20 cellular contexts compared by ENCODE assay signal in genomic region chr20:20411382-20411781, GRCh38. TPM values are rescaled to one million over a fixed set of nuclear protein-coding genes. Genes with fewer than 3 reads are reported as not detected.
A peak's percentile ranks its signal among the peaks of the same experiment; 100 is the strongest.
DNase-seq lines count a peak whose midpoint lies in the region; ATAC-seq and TF ChIP-seq lines count a peak whose summit lies in the region.
"Had no signal": no experiment of that assay in that cellular context is flagged by ENCODE, and none has a peak within 500 bp of the region (broad histone marks: within the 10 kb centered on the region; RNA-seq: fewer than 3 reads in every experiment).

No MANE protein-coding gene starts in this region.

- peaks cover 45% of the 10 kb centered on the region for H3K4me1 Mint-ChIP-seq in stimulated activated naive CD8-positive, alpha-beta T cell treated with anti-CD3 and anti-CD28 coated beads, Interleukin-15, Interleukin-2, amounts not matched to agents 100 ng/mL and 50 ng/mL, for 24 hours (ENCODE audit: low read depth)
- H3K4me1 Mint-ChIP-seq in activated T-helper 2 cell treated with anti-CD3 and anti-CD28 coated beads, Interferon-gamma antibody, Interleukin-2, Interleukin-4, amounts not matched to agents 10 μg/mL and 5 μg/mL and 100 μg/mL, durations not matched to agents 14 hours and 24 hours and 36 hours (ENCODE audit: low read depth) = peaks cover 50% of the 10 kb centered on the region
- no peaks in the 10 kb centered on the region for H3K4me1 Mint-ChIP-seq in osteocyte (ENCODE audit: unreplicated experiment)

- no peaks in the 10 kb centered on the region for H3K36me3 ChIP-seq in prostate gland

- no peaks in the 10 kb centered on the region for H3K9me3 Mint-ChIP-seq in stimulated activated naive CD8-positive, alpha-beta T cell treated with anti-CD3 and anti-CD28 coated beads, Interleukin-15, Interleukin-2, amounts not matched to agents 100 ng/mL and 50 ng/mL, for 24 hours
- H3K9me3 Mint-ChIP-seq in activated T-helper 2 cell treated with anti-CD3 and anti-CD28 coated beads, Interferon-gamma antibody, Interleukin-2, Interleukin-4, amounts not matched to agents 10 μg/mL and 5 μg/mL and 100 μg/mL, durations not matched to agents 14 hours and 24 hours and 36 hours = no peaks in the 10 kb centered on the region
- no peaks in the 10 kb centered on the region for H3K9me3 Mint-ChIP-seq in osteocyte (ENCODE audit: unreplicated experiment)
- H3K9me3 Mint-ChIP-seq: nephron had no signal

- WGBS in prostate gland = 88% methylated on average over 12 of the region's 12 CpGs

- TF ChIP-seq CTCF in osteocyte (IDR thresholded peaks at IDR 0.05) (no peak), prostate gland (IDR thresholded peaks at IDR 0.05) (no peak)

- intact Hi-C loops in activated T-helper 2 cell treated with anti-CD3 and anti-CD28 coated beads, Interferon-gamma antibody, Interleukin-2, Interleukin-4, amounts not matched to agents 10 μg/mL and 5 μg/mL and 100 μg/mL, durations not matched to agents 14 hours and 24 hours and 36 hours (cut with micrococcal nuclease) = loop anchor here (5.0 kb wide), 1 partner anchor 41 kb away; no protein-coding TSS in a partner anchor
- intact Hi-C loops in prostate gland (cut with DNase I) = no loop called here

- no peak overlapping the region for H3K4me3 ChIP-seq in prostate gland
- H3K4me3 ChIP-seq: A549; BLaER1 treated with 17β-estradiol and CSF1 and Interleukin-3, amounts not matched to agents 10 nM and 100 nM; GM12878; smooth muscle cell had no signal

- H3K27me3 Mint-ChIP-seq in stimulated activated naive CD8-positive, alpha-beta T cell treated with anti-CD3 and anti-CD28 coated beads, Interleukin-15, Interleukin-2, amounts not matched to agents 100 ng/mL and 50 ng/mL, for 24 hours = no peaks in the 10 kb centered on the region
- H3K27me3 Mint-ChIP-seq in activated T-helper 2 cell treated with anti-CD3 and anti-CD28 coated beads, Interferon-gamma antibody, Interleukin-2, Interleukin-4, amounts not matched to agents 10 μg/mL and 5 μg/mL and 100 μg/mL, durations not matched to agents 14 hours and 24 hours and 36 hours (ENCODE audit: low read depth) = no peaks in the 10 kb centered on the region
- no peaks in the 10 kb centered on the region for H3K27me3 Mint-ChIP-seq in osteocyte (ENCODE audit: unreplicated experiment)
- H3K27me3 Mint-ChIP-seq: T-helper 17 cell had no signal

- peak overlapping the region; percentile 76 for H3K4me3 Mint-ChIP-seq in stimulated activated naive CD8-positive, alpha-beta T cell treated with anti-CD3 and anti-CD28 coated beads, Interleukin-15, Interleukin-2, amounts not matched to agents 100 ng/mL and 50 ng/mL, for 24 hours
- H3K4me3 Mint-ChIP-seq in activated T-helper 2 cell treated with anti-CD3 and anti-CD28 coated beads, Interferon-gamma antibody, Interleukin-2, Interleukin-4, amounts not matched to agents 10 μg/mL and 5 μg/mL and 100 μg/mL, durations not matched to agents 14 hours and 24 hours and 36 hours (ENCODE audit: low read depth) = peak overlapping the region; percentile 81
- no peak overlapping the region for H3K4me3 Mint-ChIP-seq in osteocyte (ENCODE audit: unreplicated experiment)
- H3K4me3 Mint-ChIP-seq: T-helper 17 cell had no signal

- no peaks in the 10 kb centered on the region for H3K4me1 ChIP-seq in prostate gland (replicated peaks)
- H3K4me1 ChIP-seq: A549 had no signal

- H3K9me3 ChIP-seq in prostate gland = no peaks in the 10 kb centered on the region
- H3K9me3 ChIP-seq: A549; BLaER1 treated with 17β-estradiol and CSF1 and Interleukin-3, amounts not matched to agents 10 nM and 100 nM had no signal

- peak overlapping the region; percentile 91 for H3K27ac Mint-ChIP-seq in stimulated activated naive CD8-positive, alpha-beta T cell treated with anti-CD3 and anti-CD28 coated beads, Interleukin-15, Interleukin-2, amounts not matched to agents 100 ng/mL and 50 ng/mL, for 24 hours
- peak overlapping the region; percentile 89 for H3K27ac Mint-ChIP-seq in activated T-helper 2 cell treated with anti-CD3 and anti-CD28 coated beads, Interferon-gamma antibody, Interleukin-2, Interleukin-4, amounts not matched to agents 10 μg/mL and 5 μg/mL and 100 μg/mL, durations not matched to agents 14 hours and 24 hours and 36 hours
- no peak overlapping the region for H3K27ac Mint-ChIP-seq in osteocyte (ENCODE audit: unreplicated experiment)
- H3K27ac Mint-ChIP-seq: nephron had no signal

- DNase-seq in NCI-H2081 (lab: John Stamatoyannopoulos, UW) (peak; percentile 20 to 61), NCI-H2081 treated with DMSO at 0.1 percent for 48 hours (lab: John Stamatoyannopoulos, UW) (no peak), osteocyte (ENCODE audit: extremely low spot score, unreplicated experiment) (no peak), prostate gland (ENCODE audit: low spot score) (no peak), NOMO-1 treated with DMSO at 0.1 percent for 48 hours (lab: John Stamatoyannopoulos, UW; ENCODE audit: unreplicated experiment) (no peak)
- DNase-seq in stimulated activated naive CD8-positive, alpha-beta T cell treated with anti-CD3 and anti-CD28 coated beads, Interleukin-15, Interleukin-2, amounts not matched to agents 100 U/mL and 50 U/mL, for 24 hours = no peak
- DNase-seq in activated T-helper 2 cell treated with anti-CD3 and anti-CD28 coated beads, Interferon-gamma antibody, Interleukin-2, Interleukin-4, amounts not matched to agents 10 μg/mL and 5 μg/mL and 100 μg/mL, durations not matched to agents 14 hours and 24 hours and 36 hours (ENCODE audit: low spot score) = no peak
- DNase-seq: activated gamma-delta T cell; amniotic stem cell; stimulated activated CD4-positive, alpha-beta T cell treated with anti-CD3 and anti-CD28 coated beads, Interleukin-4, amount 100 ng/mL, for 24 hours; T-helper 17 cell had no signal

- no peak overlapping the region for H3K27ac ChIP-seq in prostate gland
- H3K27ac ChIP-seq: A549; BLaER1 treated with 17β-estradiol and CSF1 and Interleukin-3, amounts not matched to agents 10 nM and 100 nM had no signal

- peaks cover 38% of the 10 kb centered on the region for H3K36me3 Mint-ChIP-seq in stimulated activated naive CD8-positive, alpha-beta T cell treated with anti-CD3 and anti-CD28 coated beads, Interleukin-15, Interleukin-2, amounts not matched to agents 100 ng/mL and 50 ng/mL, for 24 hours (ENCODE audit: low read depth)
- peaks cover 35% of the 10 kb centered on the region for H3K36me3 Mint-ChIP-seq in activated T-helper 2 cell treated with anti-CD3 and anti-CD28 coated beads, Interferon-gamma antibody, Interleukin-2, Interleukin-4, amounts not matched to agents 10 μg/mL and 5 μg/mL and 100 μg/mL, durations not matched to agents 14 hours and 24 hours and 36 hours (ENCODE audit: low read depth)
- H3K36me3 Mint-ChIP-seq in osteocyte (ENCODE audit: unreplicated experiment) = peaks cover 8% of the 10 kb centered on the region

- ATAC-seq in stimulated activated naive CD8-positive, alpha-beta T cell treated with anti-CD3 and anti-CD28 coated beads, Interleukin-15, Interleukin-2, amounts not matched to agents 100 U/mL and 50 U/mL, for 24 hours = no peak
- ATAC-seq: A549, GM12878, T-helper 17 cell had no signal

- no peaks in the 10 kb centered on the region for H3K27me3 ChIP-seq in prostate gland (replicated peaks; ENCODE audit: insufficient read depth)
- H3K27me3 ChIP-seq: BLaER1 treated with 17β-estradiol and CSF1 and Interleukin-3, amounts not matched to agents 10 nM and 100 nM had no signal

- TF ChIP-seq POLR2A in prostate gland (IDR thresholded peaks at IDR 0.05) = no peak

RNA-seq across cellular contexts. Expression of gene INSM1, which starts 43.5 kb away (rescaled TPM):
- 31.5 and 32.1 TPM in 2 replicates for total RNA-seq in activated T-helper 2 cell treated with anti-CD3 and anti-CD28 coated beads, Interferon-gamma antibody, Interleukin-2, Interleukin-4, amounts not matched to agents 10 μg/mL and 5 μg/mL and 100 μg/mL, durations not matched to agents 14 hours and 24 hours and 36 hours
- total RNA-seq in osteocyte = not detected in 2 replicates
- 1 to 10 TPM in 1 of 2 donors, under 1 TPM in 1; 0.82 to 1.5 TPM for total RNA-seq in prostate gland
- total RNA-seq: left lobe of liver, pulmonary artery endothelial cell, smooth muscle cell, T-helper 17 cell, urinary bladder had no signal

Comparison
In these comparisons a context has a peak if more than half of its experiments do, and no peak if none do; other contexts are left out.
1. DNase-seq: peak in NCI-H2081 (2 of 2); none in NCI-H2081 treated with DMSO at 0.1 percent for 48 hours (single experiment), stimulated activated naive CD8-positive, alpha-beta T cell treated with anti-CD3 and anti-CD28 coated beads, Interleukin-15, Interleukin-2, amounts not matched to agents 100 U/mL and 50 U/mL, for 24 hours (single experiment), activated T-helper 2 cell treated with anti-CD3 and anti-CD28 coated beads, Interferon-gamma antibody, Interleukin-2, Interleukin-4, amounts not matched to agents 10 μg/mL and 5 μg/mL and 100 μg/mL, durations not matched to agents 14 hours and 24 hours and 36 hours (single experiment), osteocyte (single experiment), prostate gland (single experiment) and NOMO-1 treated with DMSO at 0.1 percent for 48 hours (single experiment).
2. RNA of gene INSM1, which starts 43.5 kb away (total RNA-seq): 31.5 to 32.1 TPM in activated T-helper 2 cell treated with anti-CD3 and anti-CD28 coated beads, Interferon-gamma antibody, Interleukin-2, Interleukin-4, amounts not matched to agents 10 μg/mL and 5 μg/mL and 100 μg/mL, durations not matched to agents 14 hours and 24 hours and 36 hours; 0.82 to 1.5 TPM in prostate gland and not detected in osteocyte; every median in the first group is over 10 times any median in the second.